Comparison of ENCODE assay signal across 8 cellular contexts in the genomic region with DNA sequence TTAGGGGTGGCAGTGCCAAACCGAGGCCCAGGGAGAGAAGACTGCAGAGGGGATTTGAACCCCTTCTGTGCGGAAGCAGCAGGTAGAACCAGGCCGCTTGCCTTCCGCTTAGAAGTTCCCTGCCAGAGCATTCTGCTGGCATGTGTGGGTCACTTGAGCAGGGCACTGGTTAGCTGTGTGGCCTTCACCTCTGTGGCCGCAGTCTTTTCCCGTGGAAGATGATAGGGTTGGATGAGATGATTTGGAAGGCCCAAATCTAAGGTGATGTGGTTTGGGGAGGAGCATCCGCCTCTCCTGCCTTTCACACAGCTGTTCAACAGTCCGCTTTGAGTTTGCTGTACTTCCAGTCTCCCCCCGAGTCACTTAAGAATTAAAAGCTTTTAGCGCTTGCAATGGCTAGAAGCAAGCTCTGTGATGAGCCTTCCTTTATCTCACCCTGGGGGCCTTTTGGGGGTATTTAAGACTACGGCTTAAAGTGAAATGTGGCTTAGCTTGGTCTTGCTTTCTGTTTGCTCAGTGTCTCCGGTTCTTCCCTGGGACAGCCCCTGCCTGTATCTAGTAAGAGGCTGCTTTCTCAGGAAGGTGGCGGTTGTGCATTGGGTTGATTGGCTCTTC. TPM values are rescaled to one million over a fixed set of nuclear protein-coding genes. Genes with fewer than 3 reads are reported as not detected.
DNase-seq lines count a peak whose midpoint lies in the region; ATAC-seq, FAIRE-seq and TF ChIP-seq lines count a peak whose summit lies in the region.

No MANE protein-coding gene starts in this region.

- TF ChIP-seq EP300 in K562 (IDR thresholded peaks at IDR 0.05; ENCODE audit: low read length) = no peak

- peaks cover 12 to 17% of the 10 kb centered on the region in 2 experiments for H3K4me1 ChIP-seq in K562 (replicated peaks in 1 of 2; ENCODE audit: control insufficient read depth in 2 of 2, insufficient read depth in 2 of 2, low read length in 2 of 2)
- H3K4me1 ChIP-seq in left lung = peaks cover 7 to 27% of the 10 kb centered on the region in 2 donors

- no peak for FAIRE-seq in K562 (lab: Jason Lieb, UNC)

- TF ChIP-seq POLR2A in K562 (conservative IDR thresholded peaks at IDR 0.05) = no peak

- peak; percentile 16 for ATAC-seq in GM18873 (IDR thresholded peaks at IDR 0.05; ENCODE audit: low FRiP score, unreplicated experiment)
- peak; percentile 39 for ATAC-seq in HG03135 (IDR thresholded peaks at IDR 0.05; ENCODE audit: unreplicated experiment)
- ATAC-seq in SK-N-SH treated with all-trans-retinoic acid at 6 μM for 48 hours = peak; percentile 42
- peak; percentile 17 for ATAC-seq in K562
- ATAC-seq in left lung = peak; percentile 45

- H3K27ac ChIP-seq in K562 (ENCODE audit: extremely low read depth, low read depth, low read length) (peak overlapping the region; percentile 83), left lung (peak overlapping the region; percentile 87 to 95)

- in situ Hi-C loops in K562 (cut with MboI) = no loop called here

- no peak for DNase-seq in AG04449 (ENCODE audit: low read depth, low spot score)
- peak in 3 of 4 experiments; percentile 33 to 50 (median 42) for DNase-seq in K562 (ENCODE audit: extremely low read depth in 1 of 4, low spot score in 3 of 4)
- peak in 1 of 2 donors; percentile 34 for DNase-seq in left lung
- peak; percentile 11 to 44 (median 37) for DNase-seq in stimulated activated CD4-positive, alpha-beta T cell treated with anti-CD3 and anti-CD28 coated beads, TNF-alpha, amount 100 ng/mL, for 24 hours (ENCODE audit: low read depth in 3 of 3)
- DNase-seq in SK-N-DZ (ENCODE audit: low spot score) = no peak

- peaks cover 41% of the 10 kb centered on the region for H3K79me2 ChIP-seq in K562 (ENCODE audit: control insufficient read depth, insufficient read depth, low read length)

- H3K9me1 ChIP-seq in K562 (ENCODE audit: control insufficient read depth, insufficient read depth, low read length) = no peaks in the 10 kb centered on the region

- H3K36me3 ChIP-seq in K562 (ENCODE audit: control insufficient read depth, insufficient read depth, low read length) = peaks cover 35% of the 10 kb centered on the region
- peaks cover 0 to 33% of the 10 kb centered on the region in 2 donors for H3K36me3 ChIP-seq in left lung

- H3K27me3 ChIP-seq in K562 (ENCODE audit: control insufficient read depth in 2 of 2, insufficient read depth in 2 of 2, low read length in 2 of 2) (no peaks in the 10 kb centered on the region), left lung (no peaks in the 10 kb centered on the region)

- peak overlapping the region; percentile 81 to 96 for H3K9ac ChIP-seq in K562 (ENCODE audit: insufficient read depth in 1 of 2, low read depth in 2 of 2, low read length in 2 of 2)

- TF ChIP-seq CTCF in AG04449 (IDR thresholded peaks at IDR 0.05; ENCODE audit: insufficient read depth, low read length, missing control alignments) (no peak), K562 (IDR thresholded peaks at IDR 0.05 in 2 of 3, conservative IDR thresholded peaks at IDR 0.05 in 1 of 3; ENCODE audit: insufficient read depth in 2 of 3, low read depth in 1 of 3, low read length in 3 of 3) (no peak), left lung (IDR thresholded peaks at IDR 0.05) (no peak)

- no peaks in the 10 kb centered on the region for H4K20me1 ChIP-seq in K562 (replicated peaks; ENCODE audit: control insufficient read depth, insufficient read depth, low read length)

- H3K9me3 ChIP-seq in K562 (replicated peaks; ENCODE audit: control insufficient read depth, insufficient read depth, low read depth, low read length) (peaks cover 1% of the 10 kb centered on the region; the same call in 1 of the 2 replicates), left lung (no peaks in the 10 kb centered on the region)

- H3K4me3 ChIP-seq in AG04449 (ENCODE audit: low read depth, low read length) = peak overlapping the region; percentile 75
- H3K4me3 ChIP-seq in K562 = peak overlapping the region; percentile 88
- H3K4me3 ChIP-seq in left lung = peak overlapping the region; percentile 94 to 99

- peak overlapping the region; percentile 100; the same call in 1 of the 2 replicates for H2AFZ ChIP-seq in K562 (ENCODE audit: low read depth, low read length)

- CTCF ChIA-PET in AG04449 (lab: Yijun Ruan, JAX) (interaction anchor here (1.1 kb wide), 1 partner anchor 26 kb away, joined by 3 read pairs; no protein-coding TSS in a partner anchor), K562 (lab: Yijun Ruan, JAX; ENCODE audit: low intra/inter-chr PET ratio) (interaction anchor here (1.5 kb wide), 1 partner anchor 258 kb away, joined by 3 read pairs; no protein-coding TSS in a partner anchor)

- H3K4me2 ChIP-seq in K562 (ENCODE audit: insufficient read depth, low read length) = peak overlapping the region; percentile 89

- 3% methylated on average over 13 of the region's 13 CpGs for WGBS in K562 (ENCODE audit: insufficient coverage, low coverage, missing lambda C conversion rate)

- TF ChIP-seq RAD21 in K562 (CRISPR knock-in tag; conservative IDR thresholded peaks at IDR 0.05 in 1 of 2, IDR thresholded peaks at IDR 0.05 in 1 of 2) = no peak

- no TSS peak for BruUV-seq in K562 (replicated peaks; lab: Mats Ljungman, UMichigan)

- POLR2A ChIA-PET in AG04449 (lab: Yijun Ruan, JAX) (interaction anchor here (0.5 to 1.4 kb wide), 4 partner anchors 23 to 1271 kb away, joined by 3 to 5 read pairs (median 3); no protein-coding TSS in a partner anchor), K562 (lab: Yijun Ruan, JAX) (interaction anchor here (0.6 to 2.3 kb wide), 17 partner anchors 8 to 412 kb away, joined by 3 to 15 read pairs (median 7); no protein-coding TSS in a partner anchor)

- intact Hi-C loops in K562 (cut with micrococcal nuclease) = no loop called here
- intact Hi-C loops in left lung (cut with DNase I) = no loop called here

TF ChIP-seq in SK-N-SH treated with all-trans-retinoic acid at 6 μM for 48 hours, 23 proteins besides CTCF, POLR2A, EP300 and RAD21 (continues in another document):
- TF ChIP-seq TCF4 (CRISPR knock-in tag; IDR thresholded peaks at IDR 0.05; ENCODE audit: borderline replicate concordance) = no peak
- TF ChIP-seq ARNTL (CRISPR knock-in tag; IDR thresholded peaks at IDR 0.05; ENCODE audit: borderline replicate concordance, low read depth) = no peak
- TF ChIP-seq, protein P1, sequence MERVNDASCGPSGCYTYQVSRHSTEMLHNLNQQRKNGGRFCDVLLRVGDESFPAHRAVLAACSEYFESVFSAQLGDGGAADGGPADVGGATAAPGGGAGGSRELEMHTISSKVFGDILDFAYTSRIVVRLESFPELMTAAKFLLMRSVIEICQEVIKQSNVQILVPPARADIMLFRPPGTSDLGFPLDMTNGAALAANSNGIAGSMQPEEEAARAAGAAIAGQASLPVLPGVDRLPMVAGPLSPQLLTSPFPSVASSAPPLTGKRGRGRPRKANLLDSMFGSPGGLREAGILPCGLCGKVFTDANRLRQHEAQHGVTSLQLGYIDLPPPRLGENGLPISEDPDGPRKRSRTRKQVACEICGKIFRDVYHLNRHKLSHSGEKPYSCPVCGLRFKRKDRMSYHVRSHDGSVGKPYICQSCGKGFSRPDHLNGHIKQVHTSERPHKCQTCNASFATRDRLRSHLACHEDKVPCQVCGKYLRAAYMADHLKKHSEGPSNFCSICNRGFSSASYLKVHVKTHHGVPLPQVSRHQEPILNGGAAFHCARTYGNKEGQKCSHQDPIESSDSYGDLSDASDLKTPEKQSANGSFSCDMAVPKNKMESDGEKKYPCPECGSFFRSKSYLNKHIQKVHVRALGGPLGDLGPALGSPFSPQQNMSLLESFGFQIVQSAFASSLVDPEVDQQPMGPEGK (CRISPR knock-in tag; IDR thresholded peaks at IDR 0.05; ENCODE audit: borderline replicate concordance) = no peak

TF ChIP-seq in K562, 482 proteins besides CTCF, POLR2A, EP300 and RAD21 (continues in another document):
- peak; percentile 34 for TF ChIP-seq DACH1 (IDR thresholded peaks at IDR 0.05; ENCODE audit: partially characterized antibody)
- no peak for TF ChIP-seq MCM2 (IDR thresholded peaks at IDR 0.05; ENCODE audit: low read depth)
- no peak for TF ChIP-seq LARP7 (IDR thresholded peaks at IDR 0.05)
- no peak for TF ChIP-seq RNF2 (IDR thresholded peaks at IDR 0.05)
- TF ChIP-seq ZC3H4 (CRISPR knock-in tag; IDR thresholded peaks at IDR 0.05; ENCODE audit: borderline replicate concordance) = peak; percentile 89
- no peak for TF ChIP-seq MEIS2 (IDR thresholded peaks at IDR 0.05; ENCODE audit: partially characterized antibody)
- TF ChIP-seq, protein P2, sequence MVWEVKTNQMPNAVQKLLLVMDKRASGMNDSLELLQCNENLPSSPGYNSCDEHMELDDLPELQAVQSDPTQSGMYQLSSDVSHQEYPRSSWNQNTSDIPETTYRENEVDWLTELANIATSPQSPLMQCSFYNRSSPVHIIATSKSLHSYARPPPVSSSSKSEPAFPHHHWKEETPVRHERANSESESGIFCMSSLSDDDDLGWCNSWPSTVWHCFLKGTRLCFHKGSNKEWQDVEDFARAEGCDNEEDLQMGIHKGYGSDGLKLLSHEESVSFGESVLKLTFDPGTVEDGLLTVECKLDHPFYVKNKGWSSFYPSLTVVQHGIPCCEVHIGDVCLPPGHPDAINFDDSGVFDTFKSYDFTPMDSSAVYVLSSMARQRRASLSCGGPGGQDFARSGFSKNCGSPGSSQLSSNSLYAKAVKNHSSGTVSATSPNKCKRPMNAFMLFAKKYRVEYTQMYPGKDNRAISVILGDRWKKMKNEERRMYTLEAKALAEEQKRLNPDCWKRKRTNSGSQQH (CRISPR knock-in tag; IDR thresholded peaks at IDR 0.05) = no peak

RNA-seq across cellular contexts. Expression of a gene that starts 0.7 kb away (rescaled TPM):
- total RNA-seq in K562 (2011; cell fraction: chromatin; rRNA removed; ENCODE audit: low replicate concordance) = 145 and 164 TPM in 2 replicates
- total RNA-seq in K562 (2011; cell fraction: nucleolus; rRNA removed) = 88.0 and 89.7 TPM in 2 replicates
- 125 and 166 TPM in 2 replicates for total RNA-seq in K562 (2011; cell fraction: nucleoplasm; rRNA removed)
- 43.9 and 49.9 TPM in 2 replicates for total RNA-seq in K562 (2014; rRNA removed)
- total RNA-seq in K562 (2014; rRNA removed; fragmentation: Illumina TruSeq; extraction: Trizol) = 49.5 and 50.9 TPM in 2 replicates
- 49.4 and 50.4 TPM in 2 replicates for total RNA-seq in K562 (2015; rRNA removed; fragmentation: Illumina TruSeq; extraction: Trizol)
- total RNA-seq in K562 (2021) = 57.7 and 63.5 TPM in 2 replicates
- polyA plus RNA-seq in K562 (2011; rRNA removed) = 42.6 and 48.8 TPM in 2 replicates
- 26.9 and 37.2 TPM in 2 replicates for polyA plus RNA-seq in K562 (2011; cell fraction: cytosol; rRNA removed)
- polyA plus RNA-seq in K562 (2011; cell fraction: nucleus; rRNA removed) = 178 and 187 TPM in 2 replicates
- 43.6 and 44.4 TPM in 2 replicates for polyA plus RNA-seq in K562 (2012)
- 60.3 and 61.9 TPM in 2 replicates for polyA plus RNA-seq in K562 (2014; fragmentation: Illumina TruSeq; extraction: Trizol)
- 1 to 10 TPM; 2.9 to 5.5 TPM for polyA plus RNA-seq in K562 (2014; fragmentation: Nextera tagmentation; extraction: Ambion mirVana)
- polyA plus RNA-seq in K562 (2014; rRNA removed) = 55.3 and 55.9 TPM in 2 replicates
- polyA minus RNA-seq in K562 (2011; rRNA and poly(A)+ RNA removed) = 32.4 and 38.8 TPM in 2 replicates
- polyA minus RNA-seq in K562 (2011; cell fraction: cytosol; rRNA and poly(A)+ RNA removed) = 14.8 and 19.9 TPM in 2 replicates
- polyA minus RNA-seq in K562 (2011; cell fraction: nucleus; rRNA and poly(A)+ RNA removed) = 21.1 and 34.2 TPM in 2 replicates
- 10 to 100 TPM; 36.1 to 36.7 TPM for total RNA-seq in left lung
- polyA plus RNA-seq in SK-N-DZ (2014; cell fraction: cytosol; rRNA removed) = 51.8 and 55.6 TPM in 2 replicates
- 141 and 164 TPM in 2 replicates for polyA plus RNA-seq in SK-N-DZ (2014; cell fraction: nucleus; rRNA removed)

Comparison
In these comparisons a context has a peak if more than half of its experiments do, and no peak if none do; other contexts are left out.
1. DNase-seq: peak in K562 (3 of 4) and stimulated activated CD4-positive, alpha-beta T cell treated with anti-CD3 and anti-CD28 coated beads, TNF-alpha, amount 100 ng/mL, for 24 hours (3 of 3); none in AG04449 (single experiment) and SK-N-DZ (single experiment).
2. Peak in every context shown above with its lines, with median percentiles within 50 percentile points of each other: H3K4me3 ChIP-seq and ATAC-seq.